In the genomic region with DNA sequence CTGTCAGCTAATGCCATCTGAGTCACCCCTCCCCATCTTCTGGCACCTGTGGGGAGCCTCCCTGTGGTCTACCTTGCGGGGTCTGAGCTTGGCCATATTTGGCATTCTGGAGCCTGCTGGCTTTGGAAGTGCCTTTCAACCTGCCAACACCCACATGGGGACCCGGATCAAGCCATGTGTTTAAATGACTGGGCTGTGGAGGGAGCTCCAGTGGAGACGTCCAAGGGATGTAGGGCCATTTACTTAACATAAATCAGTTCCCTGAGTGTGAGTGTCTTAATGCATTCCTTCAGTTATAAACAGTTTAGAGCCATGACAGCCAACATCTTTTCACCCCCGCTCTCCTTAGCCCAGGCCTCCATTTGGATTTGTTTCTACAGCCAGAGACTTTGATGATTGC, we compare ENCODE assay signal across 1 cellular context.
TF ChIP-seq lines count a peak whose summit lies in the region.

No MANE protein-coding gene starts in this region.

TF ChIP-seq in H1, 55 proteins besides CTCF, POLR2A, EP300 and RAD21:
- peak; percentile 33; the same call in 1 of the 2 replicates for TF ChIP-seq SRF (IDR thresholded peaks at IDR 0.05; ENCODE audit: low read depth, low read length)
- TF ChIP-seq SIX5 (IDR thresholded peaks at IDR 0.05; ENCODE audit: low read depth, low read length): no peak
- TF ChIP-seq TAF7 (optimal IDR thresholded peaks at IDR 0.05; ENCODE audit: borderline replicate concordance, low read depth, low read length): no peak
- no peak for TF ChIP-seq SIRT6 (IDR thresholded peaks at IDR 0.05; ENCODE audit: low read length)
- TF ChIP-seq RFX5 (IDR thresholded peaks at IDR 0.05; ENCODE audit: borderline replicate concordance, low read depth, low read length): no peak
